23 cellular contexts compared by ENCODE assay signal in the genomic region with DNA sequence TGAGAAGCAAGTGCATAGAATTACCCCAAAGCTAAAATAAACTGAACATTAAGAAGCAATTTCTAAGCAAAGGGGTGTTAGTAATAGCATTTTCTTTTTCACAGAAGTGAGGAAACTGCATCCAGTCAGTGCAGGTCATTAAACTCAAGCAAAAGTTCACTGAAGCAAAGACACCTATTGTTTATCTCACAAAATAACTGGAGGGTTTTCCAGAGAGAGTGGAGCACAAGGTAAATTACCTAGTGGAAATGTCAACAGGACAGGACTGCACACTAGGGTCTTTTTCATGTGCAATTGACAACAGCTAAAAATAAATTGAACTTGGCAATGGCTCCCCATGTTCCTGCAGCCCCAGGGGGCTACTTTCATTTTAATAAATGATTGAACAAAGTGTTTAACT.
"Had no signal": no experiment of that assay in that cellular context is flagged by ENCODE, and none has a peak within 500 bp of the region (broad histone marks: within the 10 kb centered on the region; RNA-seq: fewer than 3 reads in every experiment).

No MANE protein-coding gene starts in this region.

- H3K27ac ChIP-seq: coronary artery, esophagus squamous epithelium, gastrocnemius medialis, parathyroid adenoma, right lobe of liver, skin epidermis, transverse colon, uterus, VCaP had no signal

- H3K79me2 ChIP-seq: parathyroid adenoma had no signal

- H3K36me3 ChIP-seq: esophagus squamous epithelium, gastrocnemius medialis, right lobe of liver, transverse colon, uterus had no signal

- H3K4me1 ChIP-seq: esophagus squamous epithelium, gastrocnemius medialis, parathyroid adenoma, right lobe of liver, transverse colon, uterus had no signal

- H3K27me3 ChIP-seq: esophagus squamous epithelium, gastrocnemius medialis, right lobe of liver, transverse colon, uterus had no signal

- H3K9me3 ChIP-seq: esophagus squamous epithelium, right lobe of liver, transverse colon, uterus had no signal

- H3K4me3 ChIP-seq: coronary artery, esophagus squamous epithelium, gastrocnemius medialis, mucosa of descending colon, right lobe of liver, skin epidermis, transverse colon, uterus had no signal

- ATAC-seq: activated CD4-positive, CD25-positive, alpha-beta regulatory T cell treated with anti-CD3 and anti-CD28 coated beads, Interleukin-2, amount 50 U/mL, for 24 hours; activated T-cell treated with anti-CD3 and anti-CD28 coated beads, Interleukin-2, amount 50 U/mL, for 72 hours; gastrocnemius medialis; mucosa of descending colon; right lobe of liver; stimulated activated memory B cell treated with anti-CD40 and anti-IgM and Interleukin-4, amounts not matched to agents 10 μg/mL and 1 μg/mL and 100 μg/mL, for 72 hours had no signal

- H3K9ac ChIP-seq: parathyroid adenoma had no signal

- DNase-seq: activated CD4-positive, alpha-beta memory T cell treated with anti-CD3 and anti-CD28 coated beads, Interleukin-2, amount 10 ng/mL, durations not matched to agents 7 days and 5 days; activated CD4-positive, alpha-beta T cell treated with anti-CD3 and anti-CD28 coated beads, Interleukin-2, amount 10 ng/mL, durations not matched to agents 24 days and 14 days; activated effector memory CD4-positive, alpha-beta T cell treated with Interleukin-2 at 50 U/mL for 16 hours; activated naive CD4-positive, alpha-beta T cell treated with anti-CD3 and anti-CD28 coated beads for 36 hours; activated naive CD8-positive, alpha-beta T cell treated with anti-CD3 and anti-CD28 coated beads, Interleukin-2, amount 10 ng/mL, durations not matched to agents 7 days and 5 days; activated T-cell treated with anti-CD3 and anti-CD28 coated beads, Interleukin-2, amount 50 U/mL, for 72 hours; amniotic stem cell; endodermal cell; esophagus squamous epithelium; gastrocnemius medialis; hippocampal formation; mucosa of descending colon; nephron progenitor cell; right lobe of liver; stimulated activated CD4-positive, alpha-beta T cell treated with anti-CD3 and anti-CD28 coated beads, Interleukin-2, amount 100 ng/mL, for 24 hours; transverse colon; uterus had no signal
